ENCODE assay signal across 16 cellular contexts in the genomic region with DNA sequence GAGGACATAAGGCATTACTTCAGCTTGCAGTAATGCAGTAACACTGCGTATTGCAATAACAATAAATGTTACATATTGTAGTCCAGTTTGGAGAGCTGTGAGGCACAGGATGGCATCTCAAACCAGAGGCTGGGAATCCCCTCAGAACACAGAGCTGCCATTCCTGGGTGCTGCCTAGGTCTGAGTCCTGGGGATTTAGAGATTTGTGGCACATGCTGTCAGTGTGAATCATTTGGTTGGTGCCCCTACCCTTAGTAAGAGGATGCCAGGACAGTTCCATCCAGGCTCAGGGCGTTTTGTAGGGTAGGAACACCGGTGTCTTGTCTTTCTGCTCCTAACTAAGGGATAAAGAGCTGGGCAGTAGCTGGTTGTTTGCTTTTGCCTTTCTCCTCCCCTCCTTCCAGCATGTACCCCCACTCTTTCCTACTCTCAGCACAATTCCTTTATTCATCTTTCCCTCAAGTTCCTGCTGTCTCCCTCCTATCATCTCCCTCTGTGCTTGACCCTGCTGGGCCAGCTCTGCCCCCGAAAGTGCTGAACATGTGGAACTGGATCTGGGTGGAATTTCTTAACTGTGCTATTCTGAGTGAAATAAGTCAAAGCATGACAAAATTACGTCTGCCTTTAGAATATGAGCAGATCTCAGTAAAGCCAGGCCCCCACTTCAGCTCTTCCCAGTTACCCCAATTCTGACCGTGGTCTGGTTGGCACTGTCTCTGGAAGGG. TPM values are rescaled to one million over a fixed set of nuclear protein-coding genes. Genes with fewer than 3 reads are reported as not detected.
DNase-seq lines count a peak whose midpoint lies in the region; ATAC-seq and TF ChIP-seq lines count a peak whose summit lies in the region.
"Had no signal": no experiment of that assay in that cellular context is flagged by ENCODE, and none has a peak within 500 bp of the region (broad histone marks: within the 10 kb centered on the region; RNA-seq: fewer than 3 reads in every experiment).

No MANE protein-coding gene starts in this region.

- POLR2A ChIA-PET in RWPE1 (lab: Yijun Ruan, JAX; ENCODE audit: low non-redundant PET), result no interaction called here
- POLR2A ChIA-PET in T-cell (lab: Charles Lee), result no interaction called here

- H3K9me3 Mint-ChIP-seq in endothelial cell (ENCODE audit: unreplicated experiment), result no peaks in the 10 kb centered on the region
- no peaks in the 10 kb centered on the region for H3K9me3 Mint-ChIP-seq in neural progenitor cell
- H3K9me3 Mint-ChIP-seq in T-cell, result no peaks in the 10 kb centered on the region
- H3K9me3 Mint-ChIP-seq in glutamatergic neuron (ENCODE audit: unreplicated experiment), result peaks cover 13% of the 10 kb centered on the region
- H3K9me3 Mint-ChIP-seq: CD4-positive, CD25-positive, alpha-beta regulatory T cell had no signal

- H3K4me3 ChIP-seq in WERI-Rb-1 (ENCODE audit: low read depth, low read length) (no peak overlapping the region), neural progenitor cell (no peak overlapping the region), tibial nerve (no peak overlapping the region)
- H3K4me3 ChIP-seq: HAP-1 had no signal

- ATAC-seq in T-cell (replicated peaks in 1 of 4), result no peak

- H2AFZ ChIP-seq in neural progenitor cell (replicated peaks), result no peak overlapping the region

- H3K27ac ChIP-seq in WERI-Rb-1 (peak overlapping the region; percentile 34; the same call in 1 of the 2 replicates), neural progenitor cell (no peak overlapping the region), tibial nerve (peak overlapping the region in 3 of 4 donors; percentile 15 to 81 (median 71)), RWPE1 (no peak overlapping the region)

- H3K36me3 Mint-ChIP-seq in endothelial cell (ENCODE audit: low read depth, unreplicated experiment) (peaks cover 39% of the 10 kb centered on the region), neural progenitor cell (peaks cover 25% of the 10 kb centered on the region), T-cell (no peaks in the 10 kb centered on the region), glutamatergic neuron (ENCODE audit: unreplicated experiment) (no peaks in the 10 kb centered on the region)
- H3K36me3 Mint-ChIP-seq: CD4-positive, CD25-positive, alpha-beta regulatory T cell had no signal

- peaks cover 42% of the 10 kb centered on the region for H3K4me1 Mint-ChIP-seq in endothelial cell (ENCODE audit: unreplicated experiment)
- H3K4me1 Mint-ChIP-seq in neural progenitor cell, result peaks cover 8% of the 10 kb centered on the region
- peaks cover 0 to 5% (median 4%) of the 10 kb centered on the region in 3 donors for H3K4me1 Mint-ChIP-seq in T-cell
- peaks cover 2% of the 10 kb centered on the region for H3K4me1 Mint-ChIP-seq in glutamatergic neuron (ENCODE audit: low read depth, unreplicated experiment)

- H3K27me3 ChIP-seq in WERI-Rb-1 (ENCODE audit: insufficient read depth, low read depth, severe bottlenecking), result no peaks in the 10 kb centered on the region
- H3K27me3 ChIP-seq in neural progenitor cell, result no peaks in the 10 kb centered on the region
- H3K27me3 ChIP-seq in tibial nerve, result no peaks in the 10 kb centered on the region

- H3K27me3 Mint-ChIP-seq in endothelial cell (ENCODE audit: unreplicated experiment) (peaks cover 27% of the 10 kb centered on the region), neural progenitor cell (ENCODE audit: insufficient read depth, low read depth) (peaks cover 12% of the 10 kb centered on the region), T-cell (no peaks in the 10 kb centered on the region), glutamatergic neuron (ENCODE audit: unreplicated experiment) (peaks cover 13% of the 10 kb centered on the region)
- H3K27me3 Mint-ChIP-seq: CD4-positive, CD25-positive, alpha-beta regulatory T cell had no signal

- H3K4me3 Mint-ChIP-seq in endothelial cell (ENCODE audit: unreplicated experiment) (no peak overlapping the region), neural progenitor cell (no peak overlapping the region), T-cell (no peak overlapping the region), glutamatergic neuron (ENCODE audit: unreplicated experiment) (no peak overlapping the region)
- H3K4me3 Mint-ChIP-seq: CD4-positive, CD25-positive, alpha-beta regulatory T cell had no signal

- H3K4me1 ChIP-seq in neural progenitor cell (peaks cover 4% of the 10 kb centered on the region), tibial nerve (peaks cover 0 to 35% (median 6%) of the 10 kb centered on the region in 4 donors)
- H3K4me1 ChIP-seq: HAP-1 had no signal

- no peaks in the 10 kb centered on the region for H3F3A ChIP-seq in neural progenitor cell (ENCODE audit: low read depth)

- no peak overlapping the region for H3K9ac ChIP-seq in neural progenitor cell

- H3K79me2 ChIP-seq in neural progenitor cell (ENCODE audit: low read depth), result no peaks in the 10 kb centered on the region

- H4K20me1 ChIP-seq in neural progenitor cell (ENCODE audit: low read depth), result no peaks in the 10 kb centered on the region

- no peak for TF ChIP-seq EP300 in tibial nerve (IDR thresholded peaks at IDR 0.05)

- CTCF ChIA-PET in RWPE1 (lab: Yijun Ruan, JAX) (interaction anchor here (1.8 kb wide), 1 partner anchor 10 kb away, joined by 5 read pairs; no protein-coding TSS in a partner anchor), T-cell (lab: Charles Lee) (no interaction called here)

- DNase-seq in WERI-Rb-1 (no peak), endothelial cell (ENCODE audit: low spot score) (no peak), neural progenitor cell (ENCODE audit: low spot score) (no peak), tibial nerve (ENCODE audit: low spot score in 2 of 2) (no peak), RWPE1 (ENCODE audit: low spot score) (no peak), T-cell (no peak), glutamatergic neuron (no peak)
- DNase-seq: AML-193; CD4-positive, CD25-positive, alpha-beta regulatory T cell; MV-4-11; NCI-H1436 treated with DMSO at 0.1 percent for 48 hours; NCI-H2081 treated with DMSO at 0.1 percent for 48 hours; NCI-H2227 treated with DMSO at 0.1 percent for 48 hours; NCI-H526 treated with DMSO at 0.1 percent for 48 hours; NK-92 treated with Interleukin-12 subunit alpha and Interleukin-12 subunit beta, amount 100 ng/mL, for 24 hours had no signal

- peaks cover 6% of the 10 kb centered on the region for H3K36me3 ChIP-seq in WERI-Rb-1
- no peaks in the 10 kb centered on the region for H3K36me3 ChIP-seq in neural progenitor cell
- peaks cover 0 to 43% (median 0%) of the 10 kb centered on the region in 3 donors for H3K36me3 ChIP-seq in tibial nerve
- H3K36me3 ChIP-seq: HAP-1 had no signal

- TF ChIP-seq CTCF in WERI-Rb-1 (IDR thresholded peaks at IDR 0.05; ENCODE audit: low read depth, low read length) (no peak), endothelial cell (IDR thresholded peaks at IDR 0.05; ENCODE audit: unreplicated experiment) (no peak), neural progenitor cell (IDR thresholded peaks at IDR 0.05) (no peak), tibial nerve (IDR thresholded peaks at IDR 0.05) (no peak), RWPE1 (conservative IDR thresholded peaks at IDR 0.05; ENCODE audit: low read depth) (no peak), glutamatergic neuron (IDR thresholded peaks at IDR 0.05; ENCODE audit: partially characterized antibody, unreplicated experiment) (no peak)

- 35 to 47% methylated on average over 6 of the region's 6 CpGs for WGBS in tibial nerve, 2 donors

- peak overlapping the region; percentile 90 for H3K27ac Mint-ChIP-seq in endothelial cell (ENCODE audit: unreplicated experiment)
- H3K27ac Mint-ChIP-seq in neural progenitor cell, result peak overlapping the region; percentile 7
- H3K27ac Mint-ChIP-seq in T-cell, result no peak overlapping the region
- H3K27ac Mint-ChIP-seq in glutamatergic neuron (ENCODE audit: unreplicated experiment), result no peak overlapping the region

- no peak for TF ChIP-seq POLR2A in tibial nerve (IDR thresholded peaks at IDR 0.05)

- H3K4me2 ChIP-seq in neural progenitor cell, result no peak overlapping the region

- H3K9me3 ChIP-seq in WERI-Rb-1 (ENCODE audit: severe bottlenecking) (no peaks in the 10 kb centered on the region), neural progenitor cell (ENCODE audit: low read depth) (no peaks in the 10 kb centered on the region), tibial nerve (no peaks in the 10 kb centered on the region)
- H3K9me3 ChIP-seq: HAP-1 had no signal

RNA-seq across cellular contexts. Expression of a gene that starts 22.4 kb away (rescaled TPM):
- total RNA-seq in endothelial cell (ENCODE audit: unreplicated experiment), result 12.7 TPM
- 0.90 and 2.2 TPM in 2 replicates for total RNA-seq in neural progenitor cell (ENCODE audit: low replicate concordance)
- total RNA-seq in tibial nerve, result 1 to 10 TPM; 2.1 to 3.9 (median 2.6) TPM
- 1 to 10 TPM in 1 of 5 donors, under 1 TPM in 4; 0.15 to 1.3 (median 0.44) TPM for total RNA-seq in T-cell
- total RNA-seq in glutamatergic neuron (ENCODE audit: unreplicated experiment), result 39.1 TPM

RNA-seq across cellular contexts. Expression of a gene that starts 26.9 kb away (rescaled TPM):
- total RNA-seq in endothelial cell (ENCODE audit: unreplicated experiment), result 6.9 TPM
- 7.7 and 17.0 TPM in 2 replicates for total RNA-seq in neural progenitor cell (ENCODE audit: low replicate concordance)
- total RNA-seq in tibial nerve, result 10 to 100 TPM; 14.4 to 47.1 (median 25.2) TPM
- total RNA-seq in T-cell, result 10 to 100 TPM; 13.3 to 26.4 (median 20.5) TPM
- 19.3 TPM for total RNA-seq in glutamatergic neuron (ENCODE audit: unreplicated experiment)

RNA-seq across cellular contexts. Expression of a gene that starts 38.4 kb away (rescaled TPM):
- total RNA-seq in endothelial cell (ENCODE audit: unreplicated experiment) (134 TPM), neural progenitor cell (ENCODE audit: low replicate concordance) (65.4 and 126 TPM in 2 replicates), tibial nerve (10 to 100 TPM; 30.2 to 76.8 (median 52.0) TPM), T-cell (100 to 1,000 TPM; 321 to 526 (median 484) TPM), glutamatergic neuron (ENCODE audit: unreplicated experiment) (105 TPM)

RNA-seq across cellular contexts. Expression of a gene that starts 49.4 kb away (rescaled TPM):
- total RNA-seq in endothelial cell (ENCODE audit: unreplicated experiment) (0.64 TPM), neural progenitor cell (ENCODE audit: low replicate concordance) (3.2 and 13.5 TPM in 2 replicates), tibial nerve (1 to 10 TPM; 1.2 to 2.9 (median 2.2) TPM), T-cell (under 1 TPM in 2 of 5 donors, not detected in 3; 0.10 to 0.13 TPM), glutamatergic neuron (ENCODE audit: unreplicated experiment) (52.7 TPM)
- total RNA-seq: CD4-positive, CD25-positive, alpha-beta regulatory T cell had no signal

RNA-seq across cellular contexts. Expression of a gene that starts 59.7 kb away (rescaled TPM):
- total RNA-seq in endothelial cell (ENCODE audit: unreplicated experiment) (37.7 TPM), neural progenitor cell (ENCODE audit: low replicate concordance) (51.1 and 60.1 TPM in 2 replicates), tibial nerve (10 to 100 TPM; 35.8 to 45.6 (median 36.5) TPM), T-cell (100 to 1,000 TPM in 2 of 5 donors, 10 to 100 TPM in 3; 56.5 to 121 (median 63.7) TPM), glutamatergic neuron (ENCODE audit: unreplicated experiment) (46.5 TPM)

Comparison
In these comparisons a context has a peak if more than half of its experiments do, and no peak if none do; other contexts are left out.
1. H3K27ac ChIP-seq: peak in WERI-Rb-1 (single experiment) and tibial nerve (3 of 4); none in neural progenitor cell (single experiment) and RWPE1 (single experiment).
2. H3K27ac Mint-ChIP-seq: peak in endothelial cell (single experiment) and neural progenitor cell (single experiment); none in T-cell (0 of 2) and glutamatergic neuron (single experiment).